Comparison of ENCODE assay signal across 7 cellular contexts in genomic region chr4:188915175-188915574, GRCh38.
"Had no signal": no experiment of that assay in that cellular context is flagged by ENCODE, and none has a peak within 500 bp of the region (broad histone marks: within the 10 kb centered on the region; RNA-seq: fewer than 3 reads in every experiment).

No MANE protein-coding gene starts in this region.

- DNase-seq: KBM-7, KG1 had no signal

- H3K4me2 ChIP-seq: KMS-11 had no signal

- H3K4me3 ChIP-seq: K562 had no signal

- H3K36me3 Mint-ChIP-seq: IgD-negative memory B cell had no signal

- H3K4me3 Mint-ChIP-seq: IgD-negative memory B cell had no signal

- FAIRE-seq: HepG2, K562 had no signal

- H3K27ac ChIP-seq: HL-60, KMS-11 had no signal

- H3K4me1 Mint-ChIP-seq: IgD-negative memory B cell had no signal

- H3K27me3 Mint-ChIP-seq: IgD-negative memory B cell had no signal

- H3K9ac ChIP-seq: KMS-11 had no signal

- ATAC-seq: HepG2, K562 had no signal

- H3K27ac Mint-ChIP-seq: IgD-negative memory B cell had no signal
